ENCODE assay signal across 2 cellular contexts in genomic region chr1:58601921-58602320, GRCh38. TPM values are rescaled to one million over a fixed set of nuclear protein-coding genes. Genes with fewer than 3 reads are reported as not detected.
"Had no signal": no experiment of that assay in that cellular context is flagged by ENCODE, and none has a peak within 500 bp of the region (broad histone marks: within the 10 kb centered on the region; RNA-seq: fewer than 3 reads in every experiment).

No MANE protein-coding gene starts in this region.

RNA-seq across cellular contexts. Expression of gene TACSTD2, which starts 24.9 kb away (rescaled TPM):
- total RNA-seq: myocyte; naive thymus-derived CD8-positive, alpha-beta T cell had no signal
